30 cellular contexts compared by ENCODE assay signal in genomic region chr2:120499784-120500495, GRCh38.
DNase-seq lines count a peak whose midpoint lies in the region; ATAC-seq, FAIRE-seq and TF ChIP-seq lines count a peak whose summit lies in the region.
"Had no signal": no experiment of that assay in that cellular context is flagged by ENCODE, and none has a peak within 500 bp of the region (broad histone marks: within the 10 kb centered on the region; RNA-seq: fewer than 3 reads in every experiment).

No MANE protein-coding gene starts in this region.

- no peaks in the 10 kb centered on the region for H3K9me3 Mint-ChIP-seq in activated T-helper 2 cell treated with anti-CD3 and anti-CD28 coated beads, Interferon-gamma antibody, Interleukin-2, Interleukin-4, amounts not matched to agents 10 μg/mL and 5 μg/mL and 100 μg/mL, durations not matched to agents 14 hours and 24 hours and 36 hours
- H3K9me3 Mint-ChIP-seq in glutamatergic neuron (ENCODE audit: unreplicated experiment): peaks cover 7% of the 10 kb centered on the region
- H3K9me3 Mint-ChIP-seq: activated naive CD4-positive, alpha-beta T cell treated with anti-CD3 and anti-CD28 coated beads for 36 hours; activated T-cell treated with anti-CD3 and anti-CD28 coated beads, Interleukin-2, amount 50 U/mL, for 24 hours; endodermal cell; T-cell had no signal

- no peak for FAIRE-seq in HepG2 (lab: Jason Lieb, UNC)
- FAIRE-seq: frontal cortex, TTC549 had no signal

- ATAC-seq in heart left ventricle (no peak), HepG2 (peak; percentile 38)
- ATAC-seq: T-cell had no signal

- no peak for TF ChIP-seq CTCF in heart left ventricle (IDR thresholded peaks at IDR 0.05)
- no peak for TF ChIP-seq CTCF in left ventricle myocardium inferior (IDR thresholded peaks at IDR 0.05; ENCODE audit: borderline replicate concordance)
- no peak for TF ChIP-seq CTCF in PC-9 (conservative IDR thresholded peaks at IDR 0.05)
- TF ChIP-seq CTCF in HepG2 (CRISPR knock-in tag; IDR thresholded peaks at IDR 0.05): no peak; the same call in 1 of the 2 replicates
- no peak for TF ChIP-seq CTCF in glutamatergic neuron (IDR thresholded peaks at IDR 0.05; ENCODE audit: partially characterized antibody, unreplicated experiment)

- H3K9me3 ChIP-seq in heart left ventricle: no peaks in the 10 kb centered on the region
- no peaks in the 10 kb centered on the region for H3K9me3 ChIP-seq in left ventricle myocardium inferior (replicated peaks)
- H3K9me3 ChIP-seq in PC-9 (ENCODE audit: insufficient read depth, low read depth): no peaks in the 10 kb centered on the region
- no peaks in the 10 kb centered on the region for H3K9me3 ChIP-seq in HepG2 (ENCODE audit: low read length)
- H3K9me3 ChIP-seq: BE2C, esophagus squamous epithelium, transverse colon had no signal

- no peak overlapping the region for H3K27ac Mint-ChIP-seq in activated T-helper 2 cell treated with anti-CD3 and anti-CD28 coated beads, Interferon-gamma antibody, Interleukin-2, Interleukin-4, amounts not matched to agents 10 μg/mL and 5 μg/mL and 100 μg/mL, durations not matched to agents 14 hours and 24 hours and 36 hours
- no peak overlapping the region for H3K27ac Mint-ChIP-seq in glutamatergic neuron (ENCODE audit: unreplicated experiment)
- H3K27ac Mint-ChIP-seq: activated naive CD4-positive, alpha-beta T cell treated with anti-CD3 and anti-CD28 coated beads for 36 hours; activated T-cell treated with anti-CD3 and anti-CD28 coated beads, Interleukin-2, amount 50 U/mL, for 24 hours; endodermal cell; T-cell had no signal

- H2AFZ ChIP-seq in PC-9 (no peak overlapping the region), HepG2 (ENCODE audit: low read length) (no peak overlapping the region)

- CTCF ChIA-PET in PC-9 (lab: Charles Lee): no interaction called here
- CTCF ChIA-PET in HepG2 (lab: Yijun Ruan, JAX; ENCODE audit: low intra/inter-chr PET ratio, low total read pairs): no interaction called here

- no peaks in the 10 kb centered on the region for H3K27me3 ChIP-seq in heart left ventricle
- no peaks in the 10 kb centered on the region for H3K27me3 ChIP-seq in left ventricle myocardium inferior (ENCODE audit: low read depth)
- no peaks in the 10 kb centered on the region for H3K27me3 ChIP-seq in PC-9 (ENCODE audit: insufficient read depth, low read depth)
- H3K27me3 ChIP-seq in HepG2 (ENCODE audit: control insufficient read depth in 1 of 2, insufficient read depth in 2 of 2, low read length in 2 of 2): peaks cover 0 to 64% of the 10 kb centered on the region in 2 experiments; a peak in 4 of 5 replicates
- H3K27me3 ChIP-seq: BE2C had no signal

- H3K9ac ChIP-seq in HepG2 (ENCODE audit: insufficient read depth, low read depth, low read length): no peak overlapping the region

- no peaks in the 10 kb centered on the region for H3K4me1 Mint-ChIP-seq in activated T-helper 2 cell treated with anti-CD3 and anti-CD28 coated beads, Interferon-gamma antibody, Interleukin-2, Interleukin-4, amounts not matched to agents 10 μg/mL and 5 μg/mL and 100 μg/mL, durations not matched to agents 14 hours and 24 hours and 36 hours (ENCODE audit: low read depth)
- H3K4me1 Mint-ChIP-seq in glutamatergic neuron (ENCODE audit: low read depth, unreplicated experiment): peaks cover 4% of the 10 kb centered on the region
- H3K4me1 Mint-ChIP-seq: endodermal cell, T-cell had no signal

- H3K79me2 ChIP-seq in PC-9 (ENCODE audit: low read depth) (no peaks in the 10 kb centered on the region), HepG2 (ENCODE audit: insufficient read depth, low read length) (no peaks in the 10 kb centered on the region)

- H3K36me3 Mint-ChIP-seq in activated T-helper 2 cell treated with anti-CD3 and anti-CD28 coated beads, Interferon-gamma antibody, Interleukin-2, Interleukin-4, amounts not matched to agents 10 μg/mL and 5 μg/mL and 100 μg/mL, durations not matched to agents 14 hours and 24 hours and 36 hours (ENCODE audit: low read depth): no peaks in the 10 kb centered on the region
- no peaks in the 10 kb centered on the region for H3K36me3 Mint-ChIP-seq in glutamatergic neuron (ENCODE audit: unreplicated experiment)
- H3K36me3 Mint-ChIP-seq: T-cell had no signal

- DNase-seq in heart left ventricle (peak in 3 of 5 donors; percentile 36 to 50 (median 43)), left ventricle myocardium inferior (no peak), PC-9 (peak; percentile 59 to 74), HepG2 (ENCODE audit: low spot score) (peak; percentile 66), NCI-H1092 treated with DMSO at 0.1 percent for 48 hours (lab: John Stamatoyannopoulos, UW) (no peak), glutamatergic neuron (no peak)
- no peak for DNase-seq in activated T-helper 2 cell treated with anti-CD3 and anti-CD28 coated beads, Interferon-gamma antibody, Interleukin-2, Interleukin-4, amounts not matched to agents 10 μg/mL and 5 μg/mL and 100 μg/mL, durations not matched to agents 14 hours and 24 hours and 36 hours (ENCODE audit: low spot score)
- DNase-seq in activated CD8-positive, alpha-beta memory T cell treated with anti-CD3 and anti-CD28 coated beads for 24 hours: no peak
- DNase-seq: activated CD4-positive, alpha-beta T cell treated with anti-CD3 and anti-CD28 coated beads for 1 hour; activated naive CD4-positive, alpha-beta T cell treated with anti-CD3 and anti-CD28 coated beads for 36 hours; activated T-cell treated with anti-CD3 and anti-CD28 coated beads, Interleukin-2, amount 50 U/mL, for 24 hours; amygdala; BE2C; COR-L47; cortex of kidney; EL; endodermal cell; esophagus squamous epithelium; H7; hypothalamus; NCI-H1105; NCI-H2029; NCI-H226; NCI-H774; stimulated activated CD4-positive, alpha-beta T cell treated with anti-CD3 and anti-CD28 coated beads, Interleukin-1b, Interleukin-23, amount 100 ng/mL, for 48 hours; T-cell; transverse colon had no signal

- H3K4me3 ChIP-seq in heart left ventricle: no peak overlapping the region
- H3K4me3 ChIP-seq in left ventricle myocardium inferior: no peak overlapping the region
- no peak overlapping the region for H3K4me3 ChIP-seq in PC-9
- H3K4me3 ChIP-seq in HepG2 (replicated peaks in 1 of 3; ENCODE audit: insufficient read depth in 1 of 3, low read depth in 2 of 3, low read length in 3 of 3): no peak overlapping the region
- H3K4me3 ChIP-seq: esophagus squamous epithelium, skin epidermis, transverse colon had no signal

- POLR2A ChIA-PET in PC-9 (lab: Charles Lee; ENCODE audit: unreplicated experiment): no interaction called here
- POLR2A ChIA-PET in HepG2 (lab: Yijun Ruan, JAX): interaction anchor here (1.2 to 1.7 kb wide), 2 partner anchors 27 to 34 kb away, joined by 4 to 15 read pairs; no protein-coding TSS in a partner anchor

- no peaks in the 10 kb centered on the region for H3K9me2 ChIP-seq in PC-9 (ENCODE audit: insufficient read depth)

- TF ChIP-seq EP300 in HepG2 (IDR thresholded peaks at IDR 0.05; ENCODE audit: low read depth in 2 of 2, low read length in 2 of 2): no peak; a peak in 1 of 4 replicates
- TF ChIP-seq EP300 in HepG2 (CRISPR knock-in tag; IDR thresholded peaks at IDR 0.05; ENCODE audit: borderline replicate concordance): no peak

- no peaks in the 10 kb centered on the region for H3K36me3 ChIP-seq in heart left ventricle
- no peaks in the 10 kb centered on the region for H3K36me3 ChIP-seq in left ventricle myocardium inferior
- no peaks in the 10 kb centered on the region for H3K36me3 ChIP-seq in PC-9 (ENCODE audit: low read depth)
- H3K36me3 ChIP-seq in HepG2 (replicated peaks in 1 of 2; ENCODE audit: control insufficient read depth in 1 of 2, insufficient read depth in 2 of 2, low read length in 2 of 2): no peaks in the 10 kb centered on the region
- H3K36me3 ChIP-seq: BE2C, esophagus squamous epithelium, transverse colon had no signal

- H3K4me1 ChIP-seq in heart left ventricle (peaks cover 0 to 15% (median 4%) of the 10 kb centered on the region in 12 donors), left ventricle myocardium inferior (peaks cover 20% of the 10 kb centered on the region), PC-9 (replicated peaks; ENCODE audit: insufficient read depth) (peaks cover 12% of the 10 kb centered on the region), HepG2 (ENCODE audit: insufficient read depth, low read length) (peaks cover 57% of the 10 kb centered on the region)
- H3K4me1 ChIP-seq: BE2C, esophagus squamous epithelium, transverse colon had no signal

- H3K27ac ChIP-seq in heart left ventricle (no peak overlapping the region), left ventricle myocardium inferior (replicated peaks) (no peak overlapping the region), PC-9 (no peak overlapping the region), HepG2 (ENCODE audit: extremely low read length, insufficient read depth, low read length) (no peak overlapping the region)
- H3K27ac ChIP-seq: esophagus squamous epithelium, skin epidermis, transverse colon had no signal

- peaks cover 2% of the 10 kb centered on the region for H3K27me3 Mint-ChIP-seq in activated T-helper 2 cell treated with anti-CD3 and anti-CD28 coated beads, Interferon-gamma antibody, Interleukin-2, Interleukin-4, amounts not matched to agents 10 μg/mL and 5 μg/mL and 100 μg/mL, durations not matched to agents 14 hours and 24 hours and 36 hours (ENCODE audit: low read depth)
- H3K27me3 Mint-ChIP-seq in glutamatergic neuron (ENCODE audit: unreplicated experiment): peaks cover 6% of the 10 kb centered on the region

- no peak for TF ChIP-seq RAD21 in HepG2 (CRISPR knock-in tag; IDR thresholded peaks at IDR 0.05)

- H3K4me3 Mint-ChIP-seq in activated T-helper 2 cell treated with anti-CD3 and anti-CD28 coated beads, Interferon-gamma antibody, Interleukin-2, Interleukin-4, amounts not matched to agents 10 μg/mL and 5 μg/mL and 100 μg/mL, durations not matched to agents 14 hours and 24 hours and 36 hours (ENCODE audit: low read depth): no peak overlapping the region
- no peak overlapping the region for H3K4me3 Mint-ChIP-seq in glutamatergic neuron (ENCODE audit: unreplicated experiment)
- H3K4me3 Mint-ChIP-seq: activated naive CD4-positive, alpha-beta T cell treated with anti-CD3 and anti-CD28 coated beads for 36 hours; activated T-cell treated with anti-CD3 and anti-CD28 coated beads, Interleukin-2, amount 50 U/mL, for 24 hours; endodermal cell; T-cell had no signal

- BruUV-seq in PC-9 (replicated peaks; lab: Mats Ljungman, UMichigan) (no TSS peak), HepG2 (replicated peaks; lab: Mats Ljungman, UMichigan) (no TSS peak)

- H3K4me2 ChIP-seq in PC-9: 0 out of 2 replicates have a peak overlapping the region, but pooled peaks have one; percentile 14
- peak overlapping the region; percentile 30; the same call in 1 of the 2 replicates for H3K4me2 ChIP-seq in HepG2 (ENCODE audit: low read depth, low read length)

- H4K20me1 ChIP-seq in PC-9 (ENCODE audit: insufficient read depth) (no peaks in the 10 kb centered on the region), HepG2 (ENCODE audit: insufficient read depth, low read length) (no peaks in the 10 kb centered on the region)

- intact Hi-C loops in heart left ventricle (cut with DNase I): loop anchor here in 5 of 10 donors (5.0 to 10.0 kb wide), 6 partner anchors 47 to 175 kb away; partner anchors contain the start of gene INHBB (in 2 of the 5)
- intact Hi-C loops in left ventricle myocardium inferior (cut with micrococcal nuclease): no loop called here
- intact Hi-C loops in PC-9 (cut with micrococcal nuclease; ENCODE audit: unreplicated experiment): no loop called here
- intact Hi-C loops in HepG2 (cut with micrococcal nuclease; ENCODE audit: unreplicated experiment): loop anchor here (1.0 to 5.0 kb wide), 2 partner anchors 51 to 52 kb away; no protein-coding TSS in a partner anchor
- intact Hi-C loops in activated T-helper 2 cell treated with anti-CD3 and anti-CD28 coated beads, Interferon-gamma antibody, Interleukin-2, Interleukin-4, amounts not matched to agents 10 μg/mL and 5 μg/mL and 100 μg/mL, durations not matched to agents 14 hours and 24 hours and 36 hours (cut with micrococcal nuclease): no loop called here

- TF ChIP-seq POLR2A in heart left ventricle (IDR thresholded peaks at IDR 0.05) (no peak), HepG2 (IDR thresholded peaks at IDR 0.05; ENCODE audit: insufficient read depth in 1 of 2, low read depth in 2 of 2, low read length in 2 of 2) (no peak)

- H3F3A ChIP-seq in PC-9 (ENCODE audit: insufficient read depth, low read depth): peaks cover 6% of the 10 kb centered on the region; the same call in 1 of the 2 replicates

- in situ Hi-C loops in HepG2 (cut with HindIII; ENCODE audit: extremely low pct_ligation_motif_present, low pct_unique_long_range_greater_than_20kb): no loop called here

- 71 to 79% (median 74%) methylated on average over 13 of the region's 13 CpGs for WGBS in heart left ventricle, 4 donors
- 26% methylated on average over 12 of the region's 13 CpGs for WGBS in HepG2 (ENCODE audit: low lambda C conversion rate)

Comparison
In these comparisons a context has a peak if more than half of its experiments do, and no peak if none do; other contexts are left out.
1. DNase-seq: peak in heart left ventricle (3 of 5), PC-9 (2 of 2) and HepG2 (single experiment); none in left ventricle myocardium inferior (single experiment), activated T-helper 2 cell treated with anti-CD3 and anti-CD28 coated beads, Interferon-gamma antibody, Interleukin-2, Interleukin-4, amounts not matched to agents 10 μg/mL and 5 μg/mL and 100 μg/mL, durations not matched to agents 14 hours and 24 hours and 36 hours (single experiment), NCI-H1092 treated with DMSO at 0.1 percent for 48 hours (single experiment), glutamatergic neuron (single experiment) and activated CD8-positive, alpha-beta memory T cell treated with anti-CD3 and anti-CD28 coated beads for 24 hours (single experiment).